ENCODE assay signal across 9 cellular contexts in genomic region chr1:206575894-206576737, GRCh38. TPM values are rescaled to one million over a fixed set of nuclear protein-coding genes. Genes with fewer than 3 reads are reported as not detected.
DNase-seq lines count a peak whose midpoint lies in the region; ATAC-seq and TF ChIP-seq lines count a peak whose summit lies in the region.
"Had no signal": no experiment of that assay in that cellular context is flagged by ENCODE, and none has a peak within 500 bp of the region (broad histone marks: within the 10 kb centered on the region; RNA-seq: fewer than 3 reads in every experiment).

No MANE protein-coding gene starts in this region.

- H3K36me3 ChIP-seq in SJCRH30 (no peaks in the 10 kb centered on the region), gastroesophageal sphincter (no peaks in the 10 kb centered on the region), thoracic aorta (no peaks in the 10 kb centered on the region), tibial artery (no peaks in the 10 kb centered on the region)

- no peak for TF ChIP-seq EP300 in gastroesophageal sphincter (IDR thresholded peaks at IDR 0.05)

- intact Hi-C loops in tibial artery (cut with DNase I; ENCODE audit: low total_unique reads), result no loop called here

- H3K4me1 ChIP-seq in SJCRH30 (peaks cover 34% of the 10 kb centered on the region), gastroesophageal sphincter (peaks cover 0 to 21% (median 2%) of the 10 kb centered on the region in 3 donors), thoracic aorta (ENCODE audit: control insufficient read depth in 1 of 2, low read depth in 2 of 2) (peaks cover 9 to 15% of the 10 kb centered on the region in 2 donors), tibial artery (peaks cover 0 to 12% (median 1%) of the 10 kb centered on the region in 4 donors)

- H3K27me3 Mint-ChIP-seq in activated naive CD4-positive, alpha-beta T cell treated with anti-CD3 and anti-CD28 coated beads, Interleukin-2, amount 50 U/mL, for 24 hours, result no peaks in the 10 kb centered on the region

- H3K4me3 ChIP-seq in SJCRH30, result no peak overlapping the region
- H3K4me3 ChIP-seq in gastroesophageal sphincter, result no peak overlapping the region
- no peak overlapping the region for H3K4me3 ChIP-seq in thoracic aorta
- H3K4me3 ChIP-seq in tibial artery, result no peak overlapping the region

- H3K36me3 Mint-ChIP-seq in activated naive CD4-positive, alpha-beta T cell treated with anti-CD3 and anti-CD28 coated beads, Interleukin-2, amount 50 U/mL, for 24 hours, result peaks cover 42% of the 10 kb centered on the region
- H3K36me3 Mint-ChIP-seq: WTC11 had no signal

- no peak for ATAC-seq in gastroesophageal sphincter
- ATAC-seq in thoracic aorta (ENCODE audit: insufficient number of reproducible peaks, low FRiP score, low read depth), result no peak
- ATAC-seq: WTC11 had no signal

- H3K27ac ChIP-seq in SJCRH30 (peak overlapping the region; percentile 97), gastroesophageal sphincter (peak overlapping the region in 3 of 4 donors; percentile 28 to 63 (median 30)), thoracic aorta (peak overlapping the region; percentile 13 to 32), tibial artery (no peak overlapping the region)

- H3K4me3 Mint-ChIP-seq in activated naive CD4-positive, alpha-beta T cell treated with anti-CD3 and anti-CD28 coated beads, Interleukin-2, amount 50 U/mL, for 24 hours, result peak overlapping the region; percentile 82
- H3K4me3 Mint-ChIP-seq: WTC11 had no signal

- TF ChIP-seq CTCF in gastroesophageal sphincter (IDR thresholded peaks at IDR 0.05), result no peak
- TF ChIP-seq CTCF in thoracic aorta (IDR thresholded peaks at IDR 0.05), result no peak
- no peak for TF ChIP-seq CTCF in tibial artery (IDR thresholded peaks at IDR 0.05)

- H3K9me3 Mint-ChIP-seq in activated naive CD4-positive, alpha-beta T cell treated with anti-CD3 and anti-CD28 coated beads, Interleukin-2, amount 50 U/mL, for 24 hours, result no peaks in the 10 kb centered on the region
- H3K9me3 Mint-ChIP-seq: WTC11 had no signal

- H3K4me1 Mint-ChIP-seq in activated naive CD4-positive, alpha-beta T cell treated with anti-CD3 and anti-CD28 coated beads, Interleukin-2, amount 50 U/mL, for 24 hours, result peaks cover 98% of the 10 kb centered on the region

- WGBS in gastroesophageal sphincter (ENCODE audit: low coverage in 1 of 2), 2 donors, result 89 to 100% methylated on average over 1 to 2 of the region's 3 CpGs

- H3K9me3 ChIP-seq in SJCRH30 (replicated peaks) (no peaks in the 10 kb centered on the region), gastroesophageal sphincter (no peaks in the 10 kb centered on the region), thoracic aorta (no peaks in the 10 kb centered on the region), tibial artery (no peaks in the 10 kb centered on the region)

- H3K27ac Mint-ChIP-seq in activated naive CD4-positive, alpha-beta T cell treated with anti-CD3 and anti-CD28 coated beads, Interleukin-2, amount 50 U/mL, for 24 hours, result peak overlapping the region; percentile 100
- H3K27ac Mint-ChIP-seq: WTC11 had no signal

- no peak for DNase-seq in activated naive CD4-positive, alpha-beta T cell treated with Interleukin-2 at 50 U/mL for 16 hours
- DNase-seq in SJCRH30, result peak; percentile 85 to 95
- no peak for DNase-seq in thoracic aorta (ENCODE audit: low spot score)
- no peak for DNase-seq in tibial artery
- no peak for DNase-seq in KG1 (lab: John Stamatoyannopoulos, UW)
- DNase-seq in hippocampal formation (lab: John Stamatoyannopoulos, UW), result no peak

- no peaks in the 10 kb centered on the region for H3K27me3 ChIP-seq in SJCRH30
- H3K27me3 ChIP-seq in gastroesophageal sphincter, result no peaks in the 10 kb centered on the region
- H3K27me3 ChIP-seq in thoracic aorta (replicated peaks; ENCODE audit: insufficient read depth), result no peaks in the 10 kb centered on the region
- H3K27me3 ChIP-seq in tibial artery, result no peaks in the 10 kb centered on the region

- no peak for TF ChIP-seq POLR2A in gastroesophageal sphincter (IDR thresholded peaks at IDR 0.05)

RNA-seq across cellular contexts. Expression of gene EIF2D, which starts 36.1 kb away (rescaled TPM):
- 36.7 and 39.6 TPM in 2 replicates for total RNA-seq in SJCRH30 (2014; rRNA removed; shearing (Covaris generic))
- total RNA-seq in gastroesophageal sphincter (10 to 100 TPM; 43.7 to 60.1 (median 52.6) TPM), thoracic aorta (10 to 100 TPM; 40.5 to 41.1 TPM)

RNA-seq across cellular contexts. Expression of gene DYRK3, which starts 59.2 kb away (rescaled TPM):
- total RNA-seq in SJCRH30 (2014; rRNA removed; shearing (Covaris generic)), result 12.7 and 14.4 TPM in 2 replicates
- total RNA-seq in gastroesophageal sphincter (10 to 100 TPM in 1 of 4 donors, 1 to 10 TPM in 3; 5.0 to 14.9 (median 8.4) TPM), thoracic aorta (10 to 100 TPM in 1 of 2 donors, 1 to 10 TPM in 1; 6.8 to 11.9 TPM)

Comparison
In these comparisons a context has a peak if more than half of its experiments do, and no peak if none do; other contexts are left out.
1. DNase-seq: peak in SJCRH30 (2 of 2); none in activated naive CD4-positive, alpha-beta T cell treated with Interleukin-2 at 50 U/mL for 16 hours (single experiment), thoracic aorta (single experiment), tibial artery (0 of 2), KG1 (single experiment) and hippocampal formation (0 of 2).
2. H3K27ac ChIP-seq: peak in SJCRH30 (single experiment), gastroesophageal sphincter (3 of 4) and thoracic aorta (2 of 2); none in tibial artery (0 of 2).